ENCODE assay signal across 8 cellular contexts in the genomic region with DNA sequence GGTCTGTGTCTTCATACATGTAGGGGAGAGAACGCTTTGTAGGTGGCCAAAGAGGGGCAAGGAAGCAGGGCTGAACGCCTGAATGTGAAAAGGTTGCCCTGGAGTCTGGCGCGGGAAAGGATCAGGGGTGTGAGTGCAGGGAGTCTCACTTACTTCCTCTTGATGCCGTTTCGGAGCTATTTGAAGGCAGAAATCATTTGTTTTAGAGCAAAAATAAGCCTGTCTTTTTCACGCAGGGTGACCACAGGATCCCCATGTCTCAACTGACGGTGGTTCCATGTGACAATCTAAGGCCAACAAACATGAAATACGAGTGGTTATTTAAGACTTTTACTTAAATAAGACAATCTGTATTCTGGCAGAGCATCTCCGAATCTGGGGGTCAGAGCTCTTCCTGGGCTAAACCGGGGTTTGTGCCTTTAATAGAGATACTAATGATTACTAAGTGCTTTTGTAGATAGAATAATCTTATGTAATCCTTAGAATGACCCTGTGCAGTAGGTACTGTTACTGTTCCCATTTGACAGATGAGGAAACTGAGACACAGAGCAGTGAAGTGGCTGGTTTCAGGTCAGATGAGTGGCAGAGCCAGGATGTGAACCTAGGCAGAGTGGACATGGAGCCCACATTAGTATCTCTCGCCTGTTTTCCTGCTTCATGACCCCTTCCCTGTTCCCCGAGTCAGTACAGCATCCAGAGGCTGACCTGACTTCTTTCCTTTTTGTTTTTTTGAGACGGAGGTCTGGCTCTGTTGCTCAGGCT. TPM values are rescaled to one million over a fixed set of nuclear protein-coding genes. Genes with fewer than 3 reads are reported as not detected.
DNase-seq lines count a peak whose midpoint lies in the region; ATAC-seq and TF ChIP-seq lines count a peak whose summit lies in the region.

No MANE protein-coding gene starts in this region.

- 0 out of 2 replicates have a peak, but pooled peaks cover 2% of the 10 kb centered on the region for H3K36me3 ChIP-seq in MG63
- H3K36me3 ChIP-seq in esophagus squamous epithelium: no peaks in the 10 kb centered on the region

- H3K9me3 ChIP-seq in MG63 (no peaks in the 10 kb centered on the region), esophagus squamous epithelium (no peaks in the 10 kb centered on the region)

- no peak for TF ChIP-seq CTCF in GM12865 (IDR thresholded peaks at IDR 0.05; ENCODE audit: insufficient read depth, low read depth, low read length, missing control alignments)
- TF ChIP-seq CTCF in brain (conservative IDR thresholded peaks at IDR 0.05): no peak
- no peak for TF ChIP-seq CTCF in osteocyte (IDR thresholded peaks at IDR 0.05)
- TF ChIP-seq CTCF in esophagus squamous epithelium (IDR thresholded peaks at IDR 0.05): no peak

- H3K4me3 ChIP-seq in GM12865 (ENCODE audit: low read depth, low read length) (peak overlapping the region; percentile 93), MG63 (peak overlapping the region; percentile 63), esophagus squamous epithelium (peak overlapping the region in 2 of 4 donors; percentile 79 to 87)

- intact Hi-C loops in esophagus squamous epithelium (cut with DNase I): no loop called here

- peaks cover 24% of the 10 kb centered on the region for H3K4me1 Mint-ChIP-seq in brain
- H3K4me1 Mint-ChIP-seq in osteocyte (ENCODE audit: unreplicated experiment): peaks cover 18% of the 10 kb centered on the region

- peak overlapping the region in 1 of 5 experiments; percentile 5 for H3K27ac Mint-ChIP-seq in brain
- H3K27ac Mint-ChIP-seq in osteocyte (ENCODE audit: unreplicated experiment): no peak overlapping the region

- WGBS in esophagus squamous epithelium, 2 donors: 73 to 76% methylated on average over 12 to 14 of the region's 14 CpGs

- H3K9me3 Mint-ChIP-seq in brain: peaks cover 0 to 3% (median 0%) of the 10 kb centered on the region in 5 experiments
- H3K9me3 Mint-ChIP-seq in osteocyte (ENCODE audit: unreplicated experiment): no peaks in the 10 kb centered on the region

- H3K27me3 Mint-ChIP-seq in brain (peaks cover 15% of the 10 kb centered on the region), osteocyte (ENCODE audit: unreplicated experiment) (no peaks in the 10 kb centered on the region)

- no peak for TF ChIP-seq POLR2A in esophagus squamous epithelium (IDR thresholded peaks at IDR 0.05)

- no peak overlapping the region for H3K27ac ChIP-seq in esophagus squamous epithelium

- H3K27me3 ChIP-seq in MG63 (no peaks in the 10 kb centered on the region), esophagus squamous epithelium (no peaks in the 10 kb centered on the region)

- H3K4me1 ChIP-seq in esophagus squamous epithelium: peaks cover 5 to 35% (median 14%) of the 10 kb centered on the region in 3 donors

- peak overlapping the region; percentile 90 to 94 (median 93) for H3K4me3 Mint-ChIP-seq in brain
- peak overlapping the region; percentile 85 for H3K4me3 Mint-ChIP-seq in osteocyte (ENCODE audit: unreplicated experiment)

- ATAC-seq in HG03025 (IDR thresholded peaks at IDR 0.05; ENCODE audit: low FRiP score, unreplicated experiment): no peak

- DNase-seq in GM12865 (ENCODE audit: low read depth) (peak; percentile 59), MG63 (no peak), osteocyte (ENCODE audit: extremely low spot score, unreplicated experiment) (no peak), OCI-M2 (lab: John Stamatoyannopoulos, UW; ENCODE audit: unreplicated experiment) (no peak), esophagus squamous epithelium (lab: John Stamatoyannopoulos, UW) (no peak), NCI-H774 (lab: John Stamatoyannopoulos, UW) (no peak)

- H3K36me3 Mint-ChIP-seq in brain (no peaks in the 10 kb centered on the region), osteocyte (ENCODE audit: unreplicated experiment) (no peaks in the 10 kb centered on the region)

RNA-seq across cellular contexts. Expression of a gene that starts 1.9 kb away (rescaled TPM):
- total RNA-seq in MG63 (2014; rRNA removed; shearing (Covaris generic); ENCODE audit: low replicate concordance): 13.8 and 14.9 TPM in 2 replicates
- polyA plus RNA-seq in brain (ENCODE audit: insufficient read depth, low read depth, low replicate concordance): 12.8 TPM
- total RNA-seq in osteocyte: 4.9 and 5.4 TPM in 2 replicates
- 10 to 100 TPM in 3 of 4 donors, 1 to 10 TPM in 1; 9.7 to 23.4 (median 14.9) TPM for total RNA-seq in esophagus squamous epithelium

RNA-seq across cellular contexts. Expression of a gene that starts 6.5 kb away (rescaled TPM):
- total RNA-seq in MG63 (2014; rRNA removed; shearing (Covaris generic); ENCODE audit: low replicate concordance): 29.3 and 41.6 TPM in 2 replicates
- polyA plus RNA-seq in brain (ENCODE audit: insufficient read depth, low read depth, low replicate concordance): 9.6 TPM
- 17.8 and 18.8 TPM in 2 replicates for total RNA-seq in osteocyte
- total RNA-seq in esophagus squamous epithelium: 10 to 100 TPM in 3 of 4 donors, 1 to 10 TPM in 1; 9.5 to 16.2 (median 14.0) TPM
